ENCODE assay signal across 10 cellular contexts in genomic region chr12:50326636-50327284, GRCh38. TPM values are rescaled to one million over a fixed set of nuclear protein-coding genes. Genes with fewer than 3 reads are reported as not detected.
A peak's percentile ranks its signal among the peaks of the same experiment; 100 is the strongest.
DNase-seq lines count a peak whose midpoint lies in the region; ATAC-seq and TF ChIP-seq lines count a peak whose summit lies in the region.
"Had no signal": no experiment of that assay in that cellular context is flagged by ENCODE, and none has a peak within 500 bp of the region (broad histone marks: within the 10 kb centered on the region; RNA-seq: fewer than 3 reads in every experiment).

No MANE protein-coding gene starts in this region.

- H3K36me3 Mint-ChIP-seq in activated CD4-positive, alpha-beta memory T cell treated with anti-CD3 and anti-CD28 coated beads for 36 hours = no peaks in the 10 kb centered on the region

- peaks cover 5 to 10% of the 10 kb centered on the region in 2 donors for H3K4me1 ChIP-seq in thyroid gland

- no peak for ATAC-seq in GM18519 (IDR thresholded peaks at IDR 0.05; ENCODE audit: low FRiP score, unreplicated experiment)

- no peak overlapping the region for H3K27ac Mint-ChIP-seq in activated CD4-positive, alpha-beta memory T cell treated with anti-CD3 and anti-CD28 coated beads for 36 hours

- no peak overlapping the region for H3K27ac ChIP-seq in thyroid gland
- H3K27ac ChIP-seq: coronary artery, SJSA1 had no signal

- POLR2A ChIA-PET in activated CD4-positive, alpha-beta memory T cell treated with anti-CD3 and anti-CD28 coated beads for 36 hours (lab: Charles Lee) = no interaction called here

- H3K36me3 ChIP-seq in thyroid gland = no peaks in the 10 kb centered on the region
- H3K36me3 ChIP-seq: SJSA1 had no signal

- TF ChIP-seq POLR2A in thyroid gland (IDR thresholded peaks at IDR 0.05) = no peak

- H3K9me3 Mint-ChIP-seq in activated CD4-positive, alpha-beta memory T cell treated with anti-CD3 and anti-CD28 coated beads for 36 hours = no peaks in the 10 kb centered on the region

- intact Hi-C loops in thyroid gland (cut with DNase I) = no loop called here
- intact Hi-C loops in cardiac septum (cut with DNase I) = no loop called here
- intact Hi-C loops in activated CD4-positive, alpha-beta memory T cell treated with anti-CD3 and anti-CD28 coated beads for 36 hours (cut with micrococcal nuclease) = no loop called here

- H3K27me3 ChIP-seq in thyroid gland = no peaks in the 10 kb centered on the region
- H3K27me3 ChIP-seq: SJSA1 had no signal

- H3K9me3 ChIP-seq in thyroid gland = no peaks in the 10 kb centered on the region
- H3K9me3 ChIP-seq: SJSA1 had no signal

- CTCF ChIA-PET in activated CD4-positive, alpha-beta memory T cell treated with anti-CD3 and anti-CD28 coated beads for 36 hours (lab: Charles Lee) = no interaction called here

- DNase-seq in DMS53 (lab: John Stamatoyannopoulos, UW) = peak; percentile 45
- no peak for DNase-seq in DMS53 treated with DMSO at 0.1 percent for 48 hours (lab: John Stamatoyannopoulos, UW; ENCODE audit: unreplicated experiment)
- DNase-seq in SHP77 treated with DMSO at 0.1 percent for 48 hours (lab: John Stamatoyannopoulos, UW) = peak; percentile 12
- DNase-seq in foreskin fibroblast = peak; percentile 42 to 74
- DNase-seq in thyroid gland = peak; percentile 53
- DNase-seq in cardiac septum (ENCODE audit: low spot score) = no peak
- no peak for DNase-seq in activated CD4-positive, alpha-beta memory T cell treated with anti-CD3 and anti-CD28 coated beads for 36 hours

- H3K27me3 Mint-ChIP-seq in activated CD4-positive, alpha-beta memory T cell treated with anti-CD3 and anti-CD28 coated beads for 36 hours = no peaks in the 10 kb centered on the region

- TF ChIP-seq CTCF in foreskin fibroblast (IDR thresholded peaks at IDR 0.05; ENCODE audit: low read depth, low read length) = no peak
- TF ChIP-seq CTCF in thyroid gland (IDR thresholded peaks at IDR 0.05) = peak in 1 of 6 experiments; percentile 10

- WGBS in thyroid gland, 2 donors = 35 to 40% methylated on average over 4 of the region's 4 CpGs

- no peaks in the 10 kb centered on the region for H3K4me1 Mint-ChIP-seq in activated CD4-positive, alpha-beta memory T cell treated with anti-CD3 and anti-CD28 coated beads for 36 hours (ENCODE audit: low read depth)

- H3K4me3 ChIP-seq in foreskin fibroblast (ENCODE audit: low read depth in 1 of 2, low read length in 2 of 2) (no peak overlapping the region), thyroid gland (replicated peaks in 1 of 3) (no peak overlapping the region)
- H3K4me3 ChIP-seq: coronary artery, SJSA1 had no signal

- no peak overlapping the region for H3K4me3 Mint-ChIP-seq in activated CD4-positive, alpha-beta memory T cell treated with anti-CD3 and anti-CD28 coated beads for 36 hours

RNA-seq across cellular contexts. Expression of gene LIMA1, which starts 43.4 kb away (rescaled TPM):
- total RNA-seq in thyroid gland (10 to 100 TPM; 53.0 to 75.4 (median 66.7) TPM), cardiac septum (24.3 TPM)
- 100 to 1,000 TPM; 115 to 117 TPM for total RNA-seq in activated CD4-positive, alpha-beta memory T cell treated with anti-CD3 and anti-CD28 coated beads for 36 hours

Comparison
In these comparisons a context has a peak if more than half of its experiments do, and no peak if none do; other contexts are left out.
1. DNase-seq: peak in DMS53 (single experiment), SHP77 treated with DMSO at 0.1 percent for 48 hours (single experiment), foreskin fibroblast (2 of 2) and thyroid gland (2 of 2); none in DMS53 treated with DMSO at 0.1 percent for 48 hours (single experiment), cardiac septum (single experiment) and activated CD4-positive, alpha-beta memory T cell treated with anti-CD3 and anti-CD28 coated beads for 36 hours (single experiment).